In the genomic region with DNA sequence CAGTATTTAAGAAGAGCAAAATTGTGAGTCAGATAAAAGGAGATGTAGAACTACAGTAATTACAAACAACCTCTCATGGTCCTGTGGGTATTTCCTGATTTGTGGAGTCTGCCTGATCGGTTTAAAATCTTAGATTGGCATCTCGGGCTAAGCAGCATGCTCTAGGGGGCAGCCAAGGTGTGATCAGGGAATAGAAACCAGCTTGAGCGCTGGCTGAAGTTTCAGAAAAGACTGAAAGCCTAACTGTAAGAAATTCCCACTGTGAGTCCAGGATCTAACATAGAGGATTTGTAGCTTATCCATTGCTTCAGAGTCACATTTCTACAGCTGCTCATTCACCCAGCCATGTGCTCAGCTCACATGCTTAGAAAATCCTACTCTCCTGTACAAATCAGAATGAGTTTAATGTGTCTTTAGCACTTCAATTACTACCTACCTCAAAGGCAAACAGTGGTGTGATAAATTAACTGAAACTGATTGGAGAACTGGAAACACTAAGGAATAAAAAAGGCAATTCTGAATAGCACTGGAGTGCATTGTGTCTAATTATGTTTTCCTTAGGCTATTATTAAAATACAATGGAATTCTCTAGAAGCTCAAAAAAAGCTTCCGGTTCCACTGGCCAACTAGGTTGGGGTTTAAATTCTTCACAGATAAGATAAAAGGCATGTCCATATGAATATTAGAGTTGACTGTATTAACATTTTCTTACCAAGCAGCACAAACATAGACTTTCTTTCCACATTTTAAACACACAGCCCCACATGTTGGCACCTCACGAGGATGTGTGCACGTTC, we compare ENCODE assay signal across 1 cellular context.
TF ChIP-seq lines count a peak whose summit lies in the region.

No MANE protein-coding gene starts in this region.

TF ChIP-seq in GM12878, 131 proteins besides CTCF, POLR2A, EP300 and RAD21 (continued from another document):
- TF ChIP-seq, protein P1, sequence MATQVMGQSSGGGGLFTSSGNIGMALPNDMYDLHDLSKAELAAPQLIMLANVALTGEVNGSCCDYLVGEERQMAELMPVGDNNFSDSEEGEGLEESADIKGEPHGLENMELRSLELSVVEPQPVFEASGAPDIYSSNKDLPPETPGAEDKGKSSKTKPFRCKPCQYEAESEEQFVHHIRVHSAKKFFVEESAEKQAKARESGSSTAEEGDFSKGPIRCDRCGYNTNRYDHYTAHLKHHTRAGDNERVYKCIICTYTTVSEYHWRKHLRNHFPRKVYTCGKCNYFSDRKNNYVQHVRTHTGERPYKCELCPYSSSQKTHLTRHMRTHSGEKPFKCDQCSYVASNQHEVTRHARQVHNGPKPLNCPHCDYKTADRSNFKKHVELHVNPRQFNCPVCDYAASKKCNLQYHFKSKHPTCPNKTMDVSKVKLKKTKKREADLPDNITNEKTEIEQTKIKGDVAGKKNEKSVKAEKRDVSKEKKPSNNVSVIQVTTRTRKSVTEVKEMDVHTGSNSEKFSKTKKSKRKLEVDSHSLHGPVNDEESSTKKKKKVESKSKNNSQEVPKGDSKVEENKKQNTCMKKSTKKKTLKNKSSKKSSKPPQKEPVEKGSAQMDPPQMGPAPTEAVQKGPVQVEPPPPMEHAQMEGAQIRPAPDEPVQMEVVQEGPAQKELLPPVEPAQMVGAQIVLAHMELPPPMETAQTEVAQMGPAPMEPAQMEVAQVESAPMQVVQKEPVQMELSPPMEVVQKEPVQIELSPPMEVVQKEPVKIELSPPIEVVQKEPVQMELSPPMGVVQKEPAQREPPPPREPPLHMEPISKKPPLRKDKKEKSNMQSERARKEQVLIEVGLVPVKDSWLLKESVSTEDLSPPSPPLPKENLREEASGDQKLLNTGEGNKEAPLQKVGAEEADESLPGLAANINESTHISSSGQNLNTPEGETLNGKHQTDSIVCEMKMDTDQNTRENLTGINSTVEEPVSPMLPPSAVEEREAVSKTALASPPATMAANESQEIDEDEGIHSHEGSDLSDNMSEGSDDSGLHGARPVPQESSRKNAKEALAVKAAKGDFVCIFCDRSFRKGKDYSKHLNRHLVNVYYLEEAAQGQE (IDR thresholded peaks at IDR 0.05; ENCODE audit: low read depth, low read length), result no peak
- no peak for TF ChIP-seq RAD51 (IDR thresholded peaks at IDR 0.05)
